ENCODE assay signal across 10 cellular contexts in genomic region chr12:42824327-42824726, GRCh38.
"Had no signal": no experiment of that assay in that cellular context is flagged by ENCODE, and none has a peak within 500 bp of the region (broad histone marks: within the 10 kb centered on the region; RNA-seq: fewer than 3 reads in every experiment).

No MANE protein-coding gene starts in this region.

- H3K9ac ChIP-seq: KMS-11 had no signal

- H3K4me2 ChIP-seq: GM23338, KMS-11 had no signal

- H3K27ac ChIP-seq: KMS-11 had no signal

- DNase-seq: H9, HCEC 1CT, HFFc6, Karpas-422, KBM-7 had no signal

- ATAC-seq: GM23338 had no signal

- H3K4me3 ChIP-seq: GM23338 had no signal

- FAIRE-seq: H1, H54, HTR-8/SVneo had no signal

- H2AFZ ChIP-seq: GM23338 had no signal
